9 cellular contexts compared by ENCODE assay signal in genomic region chr20:19944772-19945459, GRCh38.
A peak's percentile ranks its signal among the peaks of the same experiment; 100 is the strongest.
DNase-seq lines count a peak whose midpoint lies in the region; ATAC-seq and TF ChIP-seq lines count a peak whose summit lies in the region.
"Had no signal": no experiment of that assay in that cellular context is flagged by ENCODE, and none has a peak within 500 bp of the region (broad histone marks: within the 10 kb centered on the region; RNA-seq: fewer than 3 reads in every experiment).

No MANE protein-coding gene starts in this region.

- BruUV-seq in OCI-LY7 (replicated peaks; lab: Mats Ljungman, UMichigan) = no TSS peak

- intact Hi-C loops in OCI-LY7 (cut with micrococcal nuclease; ENCODE audit: unreplicated experiment) = no loop called here

- H3K27ac ChIP-seq in OCI-LY7 (ENCODE audit: low read depth, low read length, poor library complexity, severe bottlenecking) = no peak overlapping the region
- H3K27ac ChIP-seq: ovary had no signal

- H3K9me3 ChIP-seq in OCI-LY7 (ENCODE audit: low read length) = no peaks in the 10 kb centered on the region
- H3K9me3 ChIP-seq: ovary had no signal

- no peaks in the 10 kb centered on the region for H4K20me1 ChIP-seq in OCI-LY7 (ENCODE audit: insufficient read depth, low read length)

- H3K4me3 ChIP-seq in fibroblast of pulmonary artery (replicated peaks; ENCODE audit: low read depth, low read length) = no peak overlapping the region
- H3K4me3 ChIP-seq in OCI-LY7 (ENCODE audit: low read depth, low read length, poor library complexity, severe bottlenecking) = no peak overlapping the region
- H3K4me3 ChIP-seq: ovary had no signal

- H3K4me1 ChIP-seq in OCI-LY7 (ENCODE audit: insufficient read depth, low read length, poor library complexity, severe bottlenecking) = no peaks in the 10 kb centered on the region

- DNase-seq in fibroblast of pulmonary artery (ENCODE audit: low read depth) = peak; percentile 40
- DNase-seq in stimulated activated CD8-positive, alpha-beta memory T cell treated with anti-CD3 and anti-CD28 coated beads, Interleukin-15, amount 100 ng/mL, for 48 hours (ENCODE audit: low read depth in 2 of 2) = peak; percentile 20 to 49
- no peak for DNase-seq in islet precursor cell
- DNase-seq in OCI-LY7 (ENCODE audit: low spot score) = no peak
- DNase-seq: ovary had no signal

- no peak for TF ChIP-seq CTCF in fibroblast of pulmonary artery (IDR thresholded peaks at IDR 0.05; ENCODE audit: low read length, missing control alignments)
- no peak for TF ChIP-seq CTCF in OCI-LY7 (conservative IDR thresholded peaks at IDR 0.05; ENCODE audit: low read length)

- H3K79me2 ChIP-seq in OCI-LY7 (ENCODE audit: insufficient read depth, low read depth, low read length) = no peaks in the 10 kb centered on the region

- ATAC-seq in GM19351 (IDR thresholded peaks at IDR 0.05; ENCODE audit: unreplicated experiment) (peak; percentile 61), HG03095 (IDR thresholded peaks at IDR 0.05; ENCODE audit: unreplicated experiment) (peak; percentile 53), GM18498 (IDR thresholded peaks at IDR 0.05; ENCODE audit: unreplicated experiment) (no peak), GM19397 (IDR thresholded peaks at IDR 0.05; ENCODE audit: unreplicated experiment) (no peak)

- H2AFZ ChIP-seq in OCI-LY7 (ENCODE audit: low read length) = no peak overlapping the region

- CTCF ChIA-PET in OCI-LY7 (lab: Charles Lee; ENCODE audit: unreplicated experiment) = no interaction called here

- POLR2A ChIA-PET in OCI-LY7 (lab: Charles Lee) = interaction anchor here (0.9 to 1.0 kb wide), 2 partner anchors 8 to 10 kb away, joined by 4 read pairs; no protein-coding TSS in a partner anchor

- H3K4me2 ChIP-seq in OCI-LY7 (ENCODE audit: low read length) = no peak overlapping the region

- H3K36me3 ChIP-seq in OCI-LY7 (ENCODE audit: insufficient read depth, low read length) = no peaks in the 10 kb centered on the region
- H3K36me3 ChIP-seq: ovary had no signal

- no peaks in the 10 kb centered on the region for H3K9me2 ChIP-seq in OCI-LY7 (ENCODE audit: insufficient read depth, low read length)

Comparison
In these comparisons a context has a peak if more than half of its experiments do, and no peak if none do; other contexts are left out.
1. ATAC-seq: peak in GM19351 (single experiment) and HG03095 (single experiment); none in GM18498 (single experiment) and GM19397 (single experiment).
2. DNase-seq: peak in fibroblast of pulmonary artery (single experiment) and stimulated activated CD8-positive, alpha-beta memory T cell treated with anti-CD3 and anti-CD28 coated beads, Interleukin-15, amount 100 ng/mL, for 48 hours (2 of 2); none in islet precursor cell (single experiment) and OCI-LY7 (single experiment).